Comparison of ENCODE assay signal across 8 cellular contexts in the genomic region with DNA sequence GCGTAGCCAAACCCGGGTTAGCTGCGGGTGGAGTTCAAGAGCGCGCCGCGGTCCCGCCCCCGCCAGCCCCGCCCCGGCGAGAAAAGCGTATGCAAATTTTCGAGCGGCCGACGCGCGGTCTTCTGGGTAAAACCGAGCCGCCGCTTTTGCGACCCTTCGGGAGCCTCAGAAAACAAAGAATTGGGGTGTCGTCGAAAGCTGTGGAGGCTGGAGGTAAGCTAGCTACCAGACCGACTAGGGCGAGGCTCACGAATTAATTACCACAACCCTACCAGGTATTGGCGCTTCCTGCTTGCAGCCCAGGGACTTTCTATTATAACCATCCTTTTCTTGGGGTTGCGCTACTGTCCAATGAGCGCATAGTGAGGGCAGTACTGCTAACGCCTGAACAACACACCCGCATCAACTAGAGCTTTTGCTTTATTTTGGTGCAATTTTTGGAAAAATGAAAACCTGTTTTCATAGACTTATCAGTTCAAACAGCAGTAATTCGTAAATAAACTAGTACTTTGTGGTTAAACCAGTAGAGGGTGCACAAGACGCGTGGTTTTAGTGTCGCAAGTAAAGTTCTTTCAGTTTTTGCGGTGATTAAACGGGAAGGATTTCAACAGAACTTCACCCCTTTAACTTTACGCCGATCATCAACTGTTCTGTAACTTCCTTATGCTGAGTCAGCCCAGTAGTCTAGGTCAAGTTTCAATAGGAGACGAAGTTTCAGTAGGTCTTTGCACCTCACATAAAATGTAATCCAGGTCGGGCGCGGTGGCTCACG. TPM values are rescaled to one million over a fixed set of nuclear protein-coding genes. Genes with fewer than 3 reads are reported as not detected.
DNase-seq lines count a peak whose midpoint lies in the region; ATAC-seq and TF ChIP-seq lines count a peak whose summit lies in the region.

TSS of gene RNU4ATAC (plus strand) at position 318 of the 772 bp plus-strand sequence.

- DNase-seq in AG10803 (ENCODE audit: low read depth) (peak; percentile 99), NCI-H345 treated with DMSO at 0.1 percent for 48 hours (lab: John Stamatoyannopoulos, UW; ENCODE audit: unreplicated experiment) (peak; percentile 81), cerebellum (ENCODE audit: low spot score) (peak; percentile 88), kidney epithelial cell (ENCODE audit: low read depth) (peak; percentile 98)
- peak; percentile 74 to 75 for DNase-seq in stimulated activated CD4-positive, alpha-beta T cell treated with anti-CD3 and anti-CD28 coated beads, Interleukin-15, amount 100 ng/mL, for 48 hours (ENCODE audit: low read depth in 2 of 2)

- peak; percentile 75 for ATAC-seq in HG03196 (IDR thresholded peaks at IDR 0.05; ENCODE audit: unreplicated experiment)
- ATAC-seq in activated CD4-positive, CD25-positive, alpha-beta regulatory T cell treated with anti-CD3 and anti-CD28 coated beads, Interleukin-2, amount 50 U/mL, for 24 hours, result peak; percentile 70 to 78

- H3K27me3 ChIP-seq in kidney epithelial cell (ENCODE audit: control insufficient read depth, insufficient read depth, low read length), result no peaks in the 10 kb centered on the region

- no peaks in the 10 kb centered on the region for H3K36me3 ChIP-seq in kidney epithelial cell (ENCODE audit: control insufficient read depth, insufficient read depth, low read length)

- H3K4me3 ChIP-seq in AG10803 (ENCODE audit: low read length) (peak within 1 kb of the TSS; percentile 84), kidney epithelial cell (ENCODE audit: low read depth, low read length) (peak within 1 kb of the TSS; percentile 85)

- peak; percentile 70 for TF ChIP-seq CTCF in AG10803 (conservative IDR thresholded peaks at IDR 0.05; ENCODE audit: low read length)
- peak; percentile 45 for TF ChIP-seq CTCF in kidney epithelial cell (IDR thresholded peaks at IDR 0.05; ENCODE audit: insufficient read depth, low read length, poor library complexity, severe bottlenecking)

- peak; percentile 91 for TF ChIP-seq POLR2A in GM18951 (IDR thresholded peaks at IDR 0.05; ENCODE audit: extremely low read depth, insufficient read depth, insufficient read length)

- in situ Hi-C loops in GM18951 (cut with MboI; ENCODE audit: low sequenced_read_pairs, unreplicated experiment), result loop anchor here (10.0 kb wide), 1 partner anchor 184 kb away; no protein-coding TSS in a partner anchor

RNA-seq across cellular contexts. Expression of gene RNU4ATAC, which starts in this region (rescaled TPM):
- total RNA-seq in cerebellum (under 0.01 TPM), kidney epithelial cell (not detected in 2 replicates)

Comparison
In these comparisons a context has a peak if more than half of its experiments do, and no peak if none do; other contexts are left out.
1. Peak in every context shown above with its lines: DNase-seq, ATAC-seq and H3K4me3 ChIP-seq.
2. Peak in DNase-seq in cerebellum; RNA of the gene not detected or under 1 TPM.
3. Peak in DNase-seq and H3K4me3 ChIP-seq in kidney epithelial cell; RNA of the gene not detected or under 1 TPM.